14 cellular contexts compared by ENCODE assay signal in the genomic region with DNA sequence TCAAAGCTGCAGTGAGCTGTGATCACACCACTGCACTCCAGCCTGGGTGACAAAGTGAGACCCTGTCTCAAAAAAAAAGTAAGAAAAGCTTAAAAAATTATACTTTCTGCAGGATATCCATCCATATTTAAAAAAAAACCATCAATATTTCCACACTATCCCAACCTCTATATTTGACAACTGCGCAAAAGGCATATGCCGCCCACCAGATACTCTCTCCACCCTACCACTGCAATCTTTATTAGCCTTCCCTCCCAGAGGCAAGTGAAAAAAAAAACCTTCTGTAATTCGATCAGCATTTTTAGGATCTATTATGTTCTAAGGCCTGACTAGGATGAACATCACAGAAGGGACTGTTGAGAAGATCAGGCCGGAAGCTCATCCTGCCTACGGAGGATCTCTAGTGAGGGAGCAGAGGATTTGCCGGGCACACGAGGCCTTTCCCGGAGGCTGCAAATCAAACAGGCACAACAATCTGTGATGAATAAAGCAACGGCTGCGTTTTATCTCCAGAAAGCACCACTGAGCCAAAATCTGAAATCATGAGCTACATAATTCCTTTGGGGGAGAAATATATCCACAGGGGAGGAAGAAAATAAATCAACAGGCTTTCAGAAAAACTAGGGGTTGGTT.
DNase-seq lines count a peak whose midpoint lies in the region; ATAC-seq and TF ChIP-seq lines count a peak whose summit lies in the region.
"Had no signal": no experiment of that assay in that cellular context is flagged by ENCODE, and none has a peak within 500 bp of the region (broad histone marks: within the 10 kb centered on the region; RNA-seq: fewer than 3 reads in every experiment).

No MANE protein-coding gene starts in this region.

- peaks cover 55% of the 10 kb centered on the region for H3K4me1 ChIP-seq in muscle layer of colon (ENCODE audit: insufficient read depth, low read length)

- H3K4me3 Mint-ChIP-seq in activated naive CD8-positive, alpha-beta T cell: no peak overlapping the region
- no peak overlapping the region for H3K4me3 Mint-ChIP-seq in activated naive CD8-positive, alpha-beta T cell treated with anti-CD3 and anti-CD28 coated beads for 36 hours
- H3K4me3 Mint-ChIP-seq in endothelial cell (ENCODE audit: unreplicated experiment) (peak overlapping the region; percentile 84), type B pancreatic cell (peak overlapping the region; percentile 11)

- peaks cover 42% of the 10 kb centered on the region for H3K4me1 Mint-ChIP-seq in activated naive CD8-positive, alpha-beta T cell (ENCODE audit: low read depth)
- peaks cover 40% of the 10 kb centered on the region for H3K4me1 Mint-ChIP-seq in activated naive CD8-positive, alpha-beta T cell treated with anti-CD3 and anti-CD28 coated beads for 36 hours
- H3K4me1 Mint-ChIP-seq in endothelial cell (ENCODE audit: unreplicated experiment) (peaks cover 84% of the 10 kb centered on the region), type B pancreatic cell (ENCODE audit: unreplicated experiment) (peaks cover 28% of the 10 kb centered on the region)

- no peak overlapping the region for H3K4me3 ChIP-seq in muscle layer of colon (ENCODE audit: low read depth in 1 of 2, low read length in 2 of 2)
- H3K4me3 ChIP-seq: A549, right lobe of liver had no signal

- no peak overlapping the region for H3K9ac ChIP-seq in muscle layer of colon (ENCODE audit: low read length)

- TF ChIP-seq CTCF in endothelial cell (IDR thresholded peaks at IDR 0.05; ENCODE audit: unreplicated experiment) (no peak), type B pancreatic cell (conservative IDR thresholded peaks at IDR 0.05) (no peak)

- H3K9me3 Mint-ChIP-seq in activated naive CD8-positive, alpha-beta T cell (ENCODE audit: low read depth): no peaks in the 10 kb centered on the region
- H3K9me3 Mint-ChIP-seq in activated naive CD8-positive, alpha-beta T cell treated with anti-CD3 and anti-CD28 coated beads for 36 hours: no peaks in the 10 kb centered on the region
- H3K9me3 Mint-ChIP-seq in endothelial cell (ENCODE audit: unreplicated experiment) (no peaks in the 10 kb centered on the region), type B pancreatic cell (no peaks in the 10 kb centered on the region)

- no peak for ATAC-seq in GM18517 (IDR thresholded peaks at IDR 0.05; ENCODE audit: unreplicated experiment)
- ATAC-seq: A549, right lobe of liver had no signal

- H3K27me3 ChIP-seq in muscle layer of colon (ENCODE audit: control insufficient read depth in 1 of 2, insufficient read depth in 2 of 2, low read length in 2 of 2): no peaks in the 10 kb centered on the region
- H3K27me3 ChIP-seq: right lobe of liver had no signal

- DNase-seq in activated naive CD8-positive, alpha-beta T cell treated with anti-CD3 and anti-CD28 coated beads for 36 hours: no peak
- no peak for DNase-seq in endothelial cell (ENCODE audit: low spot score)
- DNase-seq in type B pancreatic cell (ENCODE audit: extremely low spot score, unreplicated experiment): no peak
- DNase-seq in T-helper 9 cell: no peak
- no peak for DNase-seq in globus pallidus (ENCODE audit: low spot score)
- DNase-seq: activated CD4-positive, alpha-beta T cell treated with anti-CD3 and anti-CD28 coated beads, Interleukin-2, amount 50 U/mL, for 48 hours; activated naive CD4-positive, alpha-beta T cell treated with Interleukin-2 at 50 U/mL for 16 hours; DMS153; NCI-H1930; right lobe of liver had no signal

- no peaks in the 10 kb centered on the region for H3K27me3 Mint-ChIP-seq in activated naive CD8-positive, alpha-beta T cell
- H3K27me3 Mint-ChIP-seq in activated naive CD8-positive, alpha-beta T cell treated with anti-CD3 and anti-CD28 coated beads for 36 hours: peaks cover 8% of the 10 kb centered on the region
- peaks cover 13% of the 10 kb centered on the region for H3K27me3 Mint-ChIP-seq in endothelial cell (ENCODE audit: unreplicated experiment)
- H3K27me3 Mint-ChIP-seq in type B pancreatic cell: no peaks in the 10 kb centered on the region

- peak overlapping the region; percentile 18 for H3K27ac Mint-ChIP-seq in activated naive CD8-positive, alpha-beta T cell
- no peak overlapping the region for H3K27ac Mint-ChIP-seq in activated naive CD8-positive, alpha-beta T cell treated with anti-CD3 and anti-CD28 coated beads for 36 hours
- H3K27ac Mint-ChIP-seq in endothelial cell (ENCODE audit: unreplicated experiment) (peak overlapping the region; percentile 100), type B pancreatic cell (peak overlapping the region; percentile 13)

- H3K9me3 ChIP-seq in muscle layer of colon (ENCODE audit: low read length): no peaks in the 10 kb centered on the region
- H3K9me3 ChIP-seq: A549, right lobe of liver had no signal

- peaks cover 5% of the 10 kb centered on the region for H3K36me3 Mint-ChIP-seq in activated naive CD8-positive, alpha-beta T cell
- H3K36me3 Mint-ChIP-seq in activated naive CD8-positive, alpha-beta T cell treated with anti-CD3 and anti-CD28 coated beads for 36 hours: peaks cover 26% of the 10 kb centered on the region
- peaks cover 13% of the 10 kb centered on the region for H3K36me3 Mint-ChIP-seq in endothelial cell (ENCODE audit: low read depth, unreplicated experiment)
- H3K36me3 Mint-ChIP-seq in type B pancreatic cell: no peaks in the 10 kb centered on the region

- H3K27ac ChIP-seq in muscle layer of colon (ENCODE audit: low read depth, low read length): peak overlapping the region; percentile 15

- H3K36me3 ChIP-seq in muscle layer of colon (ENCODE audit: insufficient read depth, low read length): no peaks in the 10 kb centered on the region
- H3K36me3 ChIP-seq: right lobe of liver had no signal

Comparison
In these comparisons a context has a peak if more than half of its experiments do, and no peak if none do; other contexts are left out.
1. H3K4me3 Mint-ChIP-seq: peak in endothelial cell (single experiment) and type B pancreatic cell (single experiment); none in activated naive CD8-positive, alpha-beta T cell (single experiment) and activated naive CD8-positive, alpha-beta T cell treated with anti-CD3 and anti-CD28 coated beads for 36 hours (single experiment).